Comparison of ENCODE assay signal across 18 cellular contexts in genomic region chr7:151857412-151857811, GRCh38.
"Had no signal": no experiment of that assay in that cellular context is flagged by ENCODE, and none has a peak within 500 bp of the region (broad histone marks: within the 10 kb centered on the region; RNA-seq: fewer than 3 reads in every experiment).

No MANE protein-coding gene starts in this region.

- H3K36me3 ChIP-seq: neural progenitor cell, pancreas, thyroid gland, WERI-Rb-1 had no signal

- H3K9me3 Mint-ChIP-seq: activated CD4-positive, alpha-beta memory T cell treated with anti-CD3 and anti-CD28 coated beads, Interleukin-2, amount 10 ng/mL, durations not matched to agents 7 days and 5 days; activated naive CD4-positive, alpha-beta T cell treated with anti-CD3 and anti-CD28 coated beads, Interleukin-2, amount 50 U/mL, for 72 hours; activated T-cell treated with anti-CD3 and anti-CD28 coated beads, Interleukin-2, amount 50 U/mL, for 4 hours; central memory CD8-positive, alpha-beta T cell; immature natural killer cell; mesothelial cell of epicardium; naive B cell; neural progenitor cell; stimulated activated memory B cell treated with anti-CD40 and anti-IgM and Interleukin-4, amounts not matched to agents 10 μg/mL and 1 μg/mL and 100 μg/mL, for 72 hours had no signal

- H3K27me3 Mint-ChIP-seq: activated CD4-positive, alpha-beta memory T cell treated with anti-CD3 and anti-CD28 coated beads, Interleukin-2, amount 10 ng/mL, durations not matched to agents 7 days and 5 days; central memory CD8-positive, alpha-beta T cell; naive B cell; stimulated activated memory B cell treated with anti-CD40 and anti-IgM and Interleukin-4, amounts not matched to agents 10 μg/mL and 1 μg/mL and 100 μg/mL, for 72 hours had no signal

- DNase-seq: activated CD4-positive, alpha-beta memory T cell treated with anti-CD3 and anti-CD28 coated beads, Interleukin-2, amount 10 ng/mL, durations not matched to agents 7 days and 5 days; activated effector memory CD4-positive, alpha-beta T cell treated with anti-CD3 and anti-CD28 coated beads, Interleukin-2, amount 50 U/mL, for 16 hours; activated T-cell treated with anti-CD3 and anti-CD28 coated beads, Interleukin-2, amount 50 U/mL, for 4 hours; effector memory CD4-positive, alpha-beta T cell; foreskin fibroblast; immature natural killer cell; naive B cell; stimulated activated CD4-positive, alpha-beta T cell treated with anti-CD3 and anti-CD28 coated beads, Interleukin-2, amount 100 ng/mL, for 48 hours; thyroid gland; WERI-Rb-1 had no signal

- H3K9me3 ChIP-seq: pancreas, thyroid gland had no signal

- H3K4me1 ChIP-seq: neural progenitor cell, pancreas had no signal

- H3K4me3 Mint-ChIP-seq: activated CD4-positive, alpha-beta memory T cell treated with anti-CD3 and anti-CD28 coated beads, Interleukin-2, amount 10 ng/mL, durations not matched to agents 7 days and 5 days; activated T-cell treated with anti-CD3 and anti-CD28 coated beads, Interleukin-2, amount 50 U/mL, for 4 hours; brain; central memory CD8-positive, alpha-beta T cell; immature natural killer cell; mesothelial cell of epicardium; naive B cell; neural progenitor cell; stimulated activated memory B cell treated with anti-CD40 and anti-IgM and Interleukin-4, amounts not matched to agents 10 μg/mL and 1 μg/mL and 100 μg/mL, for 72 hours had no signal

- ATAC-seq: activated naive CD4-positive, alpha-beta T cell treated with anti-CD3 and anti-CD28 coated beads, Interleukin-2, amount 50 U/mL, for 72 hours; activated T-cell treated with anti-CD3 and anti-CD28 coated beads, Interleukin-2, amount 50 U/mL, for 4 hours; pancreas; stimulated activated memory B cell treated with anti-CD40 and anti-IgM and Interleukin-4, amounts not matched to agents 10 μg/mL and 1 μg/mL and 100 μg/mL, for 72 hours had no signal

- H3K27ac ChIP-seq: neural progenitor cell, pancreas, thyroid gland, WERI-Rb-1 had no signal

- H3K27ac Mint-ChIP-seq: activated CD4-positive, alpha-beta memory T cell treated with anti-CD3 and anti-CD28 coated beads, Interleukin-2, amount 10 ng/mL, durations not matched to agents 7 days and 5 days; activated naive CD4-positive, alpha-beta T cell treated with anti-CD3 and anti-CD28 coated beads, Interleukin-2, amount 50 U/mL, for 72 hours; mesothelial cell of epicardium; neural progenitor cell had no signal

- H3K4me3 ChIP-seq: lung, neural progenitor cell, pancreas, thyroid gland had no signal

- H3K4me2 ChIP-seq: neural progenitor cell had no signal

- H3K27me3 ChIP-seq: neural progenitor cell, pancreas, thyroid gland had no signal

- H3K4me1 Mint-ChIP-seq: activated CD4-positive, alpha-beta memory T cell treated with anti-CD3 and anti-CD28 coated beads, Interleukin-2, amount 10 ng/mL, durations not matched to agents 7 days and 5 days; mesothelial cell of epicardium had no signal

- H3K36me3 Mint-ChIP-seq: activated naive CD4-positive, alpha-beta T cell treated with anti-CD3 and anti-CD28 coated beads, Interleukin-2, amount 50 U/mL, for 72 hours; brain; immature natural killer cell; mesothelial cell of epicardium; naive B cell; neural progenitor cell had no signal

- H2AFZ ChIP-seq: neural progenitor cell had no signal
